ENCODE assay signal across 22 cellular contexts in the genomic region with DNA sequence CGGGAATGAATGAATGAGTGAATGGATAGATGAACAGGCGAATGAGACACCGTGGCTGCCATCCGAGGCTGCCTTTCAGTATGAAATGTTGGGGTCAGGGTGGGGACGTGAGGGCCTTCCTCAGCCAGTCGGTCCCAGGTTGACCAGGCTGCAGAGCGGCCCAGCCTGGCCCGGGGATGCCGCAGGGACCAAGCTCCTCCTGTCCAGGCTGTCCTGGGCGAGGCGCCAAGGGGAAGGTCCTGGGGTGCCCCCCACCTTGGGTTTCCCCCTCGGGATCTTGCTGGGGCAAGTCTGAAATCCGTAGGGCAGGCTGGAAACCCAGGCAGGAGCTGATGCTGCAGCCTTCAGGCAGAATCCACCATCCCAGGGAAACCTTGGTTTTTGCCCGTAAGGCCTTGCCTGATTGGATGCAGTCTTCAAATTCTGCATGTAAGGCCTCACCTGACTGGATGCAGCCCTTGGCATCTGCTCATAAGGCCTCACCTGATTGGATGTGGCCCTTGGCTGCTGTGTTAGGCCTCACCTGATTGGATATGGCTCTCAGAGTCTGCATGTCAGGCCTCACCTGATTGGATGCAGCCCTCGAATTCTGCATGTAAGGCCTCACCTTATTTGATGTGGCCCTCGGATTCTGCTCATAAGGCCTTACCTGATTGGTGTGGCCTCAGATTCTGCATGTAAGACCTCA.
A peak's percentile ranks its signal among the peaks of the same experiment; 100 is the strongest.
DNase-seq lines count a peak whose midpoint lies in the region; FAIRE-seq and TF ChIP-seq lines count a peak whose summit lies in the region.
"Had no signal": no experiment of that assay in that cellular context is flagged by ENCODE, and none has a peak within 500 bp of the region (broad histone marks: within the 10 kb centered on the region; RNA-seq: fewer than 3 reads in every experiment).

No MANE protein-coding gene starts in this region.

- no peaks in the 10 kb centered on the region for H3K27me3 ChIP-seq in H1 (replicated peaks in 1 of 4; ENCODE audit: control insufficient read depth in 3 of 4, extremely low read depth in 1 of 4, insufficient read depth in 3 of 4, low read length in 3 of 4)
- no peaks in the 10 kb centered on the region for H3K27me3 ChIP-seq in endodermal cell (ENCODE audit: control insufficient read depth, insufficient read depth, low read length, poor library complexity, severe bottlenecking)
- H3K27me3 ChIP-seq: tibial nerve had no signal

- H3K9me3 Mint-ChIP-seq in endodermal cell: peaks cover 8% of the 10 kb centered on the region
- H3K9me3 Mint-ChIP-seq: activated T-helper 2 cell treated with anti-CD3 and anti-CD28 coated beads, Interferon-gamma antibody, Interleukin-2, Interleukin-4, amounts not matched to agents 10 μg/mL and 5 μg/mL and 100 μg/mL, durations not matched to agents 14 hours and 24 hours and 36 hours; stimulated activated effector memory CD8-positive, alpha-beta T cell treated with anti-CD3 and anti-CD28 coated beads, Interleukin-12 subunit alpha, Interleukin-12 subunit beta, amount 100 ng/mL, for 72 hours had no signal

- POLR2A ChIA-PET in H1 (lab: Charles Lee; ENCODE audit: partially characterized antibody): no interaction called here

- peaks cover 6 to 13% of the 10 kb centered on the region in 2 experiments; a peak in 2 of 4 replicates for H3K9me3 ChIP-seq in H1 (ENCODE audit: insufficient read depth in 2 of 2, low read depth in 1 of 2, low read length in 1 of 2)
- no peaks in the 10 kb centered on the region for H3K9me3 ChIP-seq in endodermal cell (ENCODE audit: control insufficient read depth, low read length)
- H3K9me3 ChIP-seq: SK-N-SH had no signal

- no peak overlapping the region for H2BK15ac ChIP-seq in H1 (ENCODE audit: low read length)

- H3K4me1 Mint-ChIP-seq in endodermal cell: no peaks in the 10 kb centered on the region
- H3K4me1 Mint-ChIP-seq: naive thymus-derived CD4-positive, alpha-beta T cell; stimulated activated effector memory CD8-positive, alpha-beta T cell treated with anti-CD3 and anti-CD28 coated beads, Interleukin-12 subunit alpha, Interleukin-12 subunit beta, amount 100 ng/mL, for 72 hours had no signal

- no peaks in the 10 kb centered on the region for H3K23me2 ChIP-seq in H1 (ENCODE audit: low read depth, low read length)

- H3K4me1 ChIP-seq in H1 (replicated peaks in 1 of 4; ENCODE audit: control insufficient read depth in 3 of 4, insufficient read depth in 4 of 4, low read length in 3 of 4) (no peaks in the 10 kb centered on the region; a peak in 1 of 7 replicates), endodermal cell (ENCODE audit: control insufficient read depth, insufficient read depth, low read length) (no peaks in the 10 kb centered on the region)
- H3K4me1 ChIP-seq: tibial nerve had no signal

- no peak overlapping the region for H2BK12ac ChIP-seq in H1 (ENCODE audit: low read depth, low read length)

- H3K36me3 Mint-ChIP-seq in endodermal cell (ENCODE audit: low read depth): peaks cover 2% of the 10 kb centered on the region
- H3K36me3 Mint-ChIP-seq: naive thymus-derived CD4-positive, alpha-beta T cell; stimulated activated effector memory CD8-positive, alpha-beta T cell treated with anti-CD3 and anti-CD28 coated beads, Interleukin-12 subunit alpha, Interleukin-12 subunit beta, amount 100 ng/mL, for 72 hours had no signal

- no peak overlapping the region for H3K18ac ChIP-seq in H1 (ENCODE audit: extremely low read depth, low read length)

- no peaks in the 10 kb centered on the region for H3K36me3 ChIP-seq in H1 (ENCODE audit: control insufficient read depth in 2 of 4, insufficient read depth in 4 of 4, low read length in 3 of 4)
- H3K36me3 ChIP-seq in endodermal cell (ENCODE audit: control insufficient read depth, insufficient read depth, low read length): no peaks in the 10 kb centered on the region
- H3K36me3 ChIP-seq: tibial nerve had no signal

- H2BK5ac ChIP-seq in H1 (ENCODE audit: low read depth, low read length): no peak overlapping the region

- H3K56ac ChIP-seq in H1 (replicated peaks; ENCODE audit: insufficient read length, low read depth, low read length): no peak overlapping the region

- no peak overlapping the region for H3K23ac ChIP-seq in H1 (ENCODE audit: insufficient read length)

- WGBS in H1 (ENCODE audit: extremely low coverage in 1 of 2, insufficient coverage in 1 of 2, insufficient read length in 1 of 2, insufficient replicate concordance in 2 of 2, low coverage in 1 of 2, low lambda C conversion rate in 2 of 2, missing lambda C conversion rate in 1 of 2), 2 experiments: 87% methylated on average over 14 of the region's 16 CpGs; no CpG with 5 or more reads in 1 of the 2 experiments
- 86 to 91% methylated on average over 9 to 16 of the region's 16 CpGs for WGBS in endodermal cell (ENCODE audit: insufficient coverage in 1 of 2, insufficient read length in 1 of 2), 2 experiments

- DNase-seq in DMS53 (lab: John Stamatoyannopoulos, UW) (peak; percentile 8), DMS53 treated with DMSO at 0.1 percent for 48 hours (lab: John Stamatoyannopoulos, UW; ENCODE audit: unreplicated experiment) (no peak), A172 (ENCODE audit: low spot score) (peak; percentile 30), LNCaP clone FGC (ENCODE audit: low read depth) (peak; percentile 11), H1 (ENCODE audit: low read depth in 1 of 2, low spot score in 2 of 2) (no peak), islet precursor cell (no peak), kidney glomerular epithelial cell (lab: John Stamatoyannopoulos, UW) (no peak), endodermal cell (no peak)
- DNase-seq: 8988T; amniotic stem cell; C1 segment of cervical spinal cord; DMS153; glutamatergic neuron; naive thymus-derived CD4-positive, alpha-beta T cell; NCI-H187; PC-9; SK-N-SH; T1000 had no signal

- no peak overlapping the region for H2BK20ac ChIP-seq in H1 (ENCODE audit: low read length)

- no peak overlapping the region for H2BK120ac ChIP-seq in H1 (replicated peaks; ENCODE audit: low read depth, low read length)

- H4K91ac ChIP-seq in H1 (replicated peaks; ENCODE audit: insufficient read length, low read length): no peak overlapping the region

- TF ChIP-seq RAD21 in H1 (IDR thresholded peaks at IDR 0.05 in 1 of 2, conservative IDR thresholded peaks at IDR 0.05 in 1 of 2; ENCODE audit: low read depth in 2 of 2, low read length in 2 of 2): no peak

- H3K79me2 ChIP-seq in H1 (ENCODE audit: control insufficient read depth in 1 of 2, insufficient read depth in 2 of 2, low read length in 2 of 2): no peaks in the 10 kb centered on the region

- H4K20me1 ChIP-seq in H1 (replicated peaks in 1 of 2; ENCODE audit: control insufficient read depth in 1 of 2, insufficient read depth in 2 of 2, low read length in 2 of 2): no peaks in the 10 kb centered on the region

- no peak overlapping the region for H4K8ac ChIP-seq in H1 (ENCODE audit: extremely low read depth, insufficient read depth, low read length)

- no peak overlapping the region for H4K5ac ChIP-seq in H1 (ENCODE audit: insufficient read length, low read depth, low read length)

- CTCF ChIA-PET in H1 (lab: Charles Lee; ENCODE audit: partially characterized antibody): interaction anchor here (1.1 kb wide), 1 partner anchor 11 kb away, joined by 3 read pairs; no protein-coding TSS in a partner anchor

- no peak overlapping the region for H3K27ac ChIP-seq in H1 (ENCODE audit: low read depth, low read length)
- H3K27ac ChIP-seq in endodermal cell (ENCODE audit: low read depth, low read length): no peak overlapping the region
- H3K27ac ChIP-seq: PC-9, tibial nerve had no signal

- no peak overlapping the region for H3K4me3 ChIP-seq in LNCaP clone FGC (ENCODE audit: low read depth, low read length)
- H3K4me3 ChIP-seq in H1 (ENCODE audit: extremely low read depth in 1 of 4, insufficient read depth in 2 of 4, low read depth in 3 of 4, low read length in 4 of 4): no peak overlapping the region
- H3K4me3 ChIP-seq in endodermal cell (ENCODE audit: low read length): no peak overlapping the region
- H3K4me3 ChIP-seq: lung, PC-9, tibial nerve had no signal

- H3K9ac ChIP-seq in H1 (replicated peaks in 1 of 4; ENCODE audit: extremely low read depth in 1 of 4, low read depth in 3 of 4, low read length in 3 of 4) (no peak overlapping the region), endodermal cell (ENCODE audit: extremely low read depth, low read length, poor library complexity, severe bottlenecking) (no peak overlapping the region)
- H3K9ac ChIP-seq: SK-N-SH had no signal

- H3K4me2 ChIP-seq in H1 (ENCODE audit: insufficient read depth in 1 of 2, low read depth in 2 of 2, low read length in 2 of 2): no peak overlapping the region
- H3K4me2 ChIP-seq: PC-9, SK-N-SH had no signal

- no peaks in the 10 kb centered on the region for H3K79me1 ChIP-seq in H1 (ENCODE audit: low read depth, low read length)

- H3K27ac Mint-ChIP-seq in endodermal cell: no peak overlapping the region
- H3K27ac Mint-ChIP-seq: activated T-helper 2 cell treated with anti-CD3 and anti-CD28 coated beads, Interferon-gamma antibody, Interleukin-2, Interleukin-4, amounts not matched to agents 10 μg/mL and 5 μg/mL and 100 μg/mL, durations not matched to agents 14 hours and 24 hours and 36 hours; naive thymus-derived CD4-positive, alpha-beta T cell; stimulated activated effector memory CD8-positive, alpha-beta T cell treated with anti-CD3 and anti-CD28 coated beads, Interleukin-12 subunit alpha, Interleukin-12 subunit beta, amount 100 ng/mL, for 72 hours had no signal

- TF ChIP-seq POLR2A in H1 (IDR thresholded peaks at IDR 0.05; ENCODE audit: control extremely low read depth in 1 of 2, low read depth in 2 of 2, low read length in 2 of 2): no peak

- TF ChIP-seq EP300 in H1 (IDR thresholded peaks at IDR 0.05; ENCODE audit: borderline replicate concordance in 1 of 2, low read depth in 2 of 2, low read length in 2 of 2): no peak

- no peaks in the 10 kb centered on the region for H3K27me3 Mint-ChIP-seq in endodermal cell (ENCODE audit: insufficient read depth)

- no peak for FAIRE-seq in H1 (lab: Jason Lieb, UNC)

- H2AFZ ChIP-seq in H1 (ENCODE audit: low read length): no peak overlapping the region
- H2AFZ ChIP-seq: PC-9 had no signal

- TF ChIP-seq CTCF in LNCaP clone FGC (IDR thresholded peaks at IDR 0.05; ENCODE audit: control insufficient read depth, extremely low read depth, insufficient read depth): no peak
- TF ChIP-seq CTCF in H1 (IDR thresholded peaks at IDR 0.05; ENCODE audit: control extremely low read depth in 1 of 3, insufficient read depth in 1 of 3, low read depth in 1 of 3, low read length in 3 of 3): no peak
- TF ChIP-seq CTCF in endodermal cell (conservative IDR thresholded peaks at IDR 0.05): no peak

- no peak overlapping the region for H3K14ac ChIP-seq in H1 (ENCODE audit: insufficient read length)

- H3K4ac ChIP-seq in H1 (replicated peaks; ENCODE audit: insufficient read length, low read depth, low read length): no peak overlapping the region

- H2AK5ac ChIP-seq in H1 (ENCODE audit: low read depth, low read length): no peak overlapping the region

- H3K4me3 Mint-ChIP-seq in endodermal cell: no peak overlapping the region
- H3K4me3 Mint-ChIP-seq: naive thymus-derived CD4-positive, alpha-beta T cell; stimulated activated effector memory CD8-positive, alpha-beta T cell treated with anti-CD3 and anti-CD28 coated beads, Interleukin-12 subunit alpha, Interleukin-12 subunit beta, amount 100 ng/mL, for 72 hours had no signal

TF ChIP-seq in H1, 55 proteins besides CTCF, POLR2A, EP300 and RAD21 (continues in another document):
- TF ChIP-seq CHD2 (IDR thresholded peaks at IDR 0.05; ENCODE audit: low read length): peak; percentile 39; the same call in 1 of the 2 replicates
- TF ChIP-seq SP1 (IDR thresholded peaks at IDR 0.05; ENCODE audit: low read depth, low read length): peak; percentile 83

Comparison
In these comparisons a context has a peak if more than half of its experiments do, and no peak if none do; other contexts are left out.
1. DNase-seq: peak in DMS53 (single experiment), A172 (single experiment) and LNCaP clone FGC (single experiment); none in DMS53 treated with DMSO at 0.1 percent for 48 hours (single experiment), H1 (0 of 2), islet precursor cell (single experiment), kidney glomerular epithelial cell (single experiment) and endodermal cell (single experiment).